ENCODE assay signal across 14 cellular contexts in the genomic region with DNA sequence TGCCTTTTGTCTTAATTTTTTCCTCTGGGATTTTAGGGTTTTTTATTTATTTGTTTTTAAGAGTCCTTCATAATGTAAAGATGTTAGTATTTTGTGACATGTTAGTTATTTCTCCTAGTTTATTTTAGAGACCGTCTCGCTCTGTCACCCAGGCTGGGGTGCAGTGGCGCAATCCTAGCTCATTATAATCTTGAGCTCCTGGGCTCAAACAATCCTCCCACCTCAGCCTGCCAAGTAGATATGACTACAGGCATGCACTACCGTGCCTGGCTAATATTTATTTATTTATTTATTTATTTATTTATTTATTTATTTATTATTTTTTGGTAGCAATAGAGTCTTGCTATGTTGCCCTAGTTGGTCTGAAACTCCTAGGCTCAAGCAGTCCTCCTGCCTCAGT. TPM values are rescaled to one million over a fixed set of nuclear protein-coding genes. Genes with fewer than 3 reads are reported as not detected.
A peak's percentile ranks its signal among the peaks of the same experiment; 100 is the strongest.
DNase-seq lines count a peak whose midpoint lies in the region; ATAC-seq and TF ChIP-seq lines count a peak whose summit lies in the region.
"Had no signal": no experiment of that assay in that cellular context is flagged by ENCODE, and none has a peak within 500 bp of the region (broad histone marks: within the 10 kb centered on the region; RNA-seq: fewer than 3 reads in every experiment).

No MANE protein-coding gene starts in this region.

- no peak for ATAC-seq in activated T-cell treated with anti-CD3 and anti-CD28 coated beads, Interleukin-2, amount 50 U/mL, for 72 hours (replicated peaks in 1 of 2)
- no peak for ATAC-seq in activated CD8-positive, alpha-beta T cell treated with anti-CD3 and anti-CD28 coated beads for 36 hours
- ATAC-seq in right cardiac atrium (peak; percentile 41 to 71), HG03175 (IDR thresholded peaks at IDR 0.05; ENCODE audit: unreplicated experiment) (no peak)

- no peak overlapping the region for H3K4me3 ChIP-seq in right cardiac atrium (ENCODE audit: low read length)
- H3K4me3 ChIP-seq in testis, result no peak overlapping the region

- peaks cover 50% of the 10 kb centered on the region for H3K4me1 Mint-ChIP-seq in activated T-cell treated with anti-CD3 and anti-CD28 coated beads, Interleukin-2, amount 50 U/mL, for 72 hours (ENCODE audit: low read depth)
- H3K4me1 Mint-ChIP-seq in activated CD8-positive, alpha-beta T cell treated with anti-CD3 and anti-CD28 coated beads for 36 hours (ENCODE audit: low read depth), result peaks cover 56% of the 10 kb centered on the region
- peaks cover 6% of the 10 kb centered on the region for H3K4me1 Mint-ChIP-seq in nephron progenitor cell

- DNase-seq in activated T-cell treated with anti-CD3 and anti-CD28 coated beads, Interleukin-2, amount 50 U/mL, for 72 hours, result no peak
- DNase-seq in activated T-cell treated with anti-CD3 and anti-CD28 coated beads, Interleukin-2, amount 50 U/mL, for 48 hours, result no peak
- DNase-seq in activated CD8-positive, alpha-beta T cell treated with anti-CD3 and anti-CD28 coated beads for 36 hours, result no peak
- DNase-seq in right cardiac atrium (peak in 2 of 3 donors; percentile 23 to 66), testis (peak; percentile 42), nephron progenitor cell (no peak), NCI-H1694 treated with DMSO at 0.1 percent for 48 hours (lab: John Stamatoyannopoulos, UW) (no peak)
- DNase-seq: activated CD4-positive, alpha-beta T cell treated with anti-CD3 and anti-CD28 coated beads for 1 hour; AML-193; naive B cell; NCI-H345 had no signal

- H3K4me3 Mint-ChIP-seq in activated T-cell treated with anti-CD3 and anti-CD28 coated beads, Interleukin-2, amount 50 U/mL, for 72 hours, result peak overlapping the region; percentile 75 to 98
- H3K4me3 Mint-ChIP-seq in activated CD8-positive, alpha-beta T cell treated with anti-CD3 and anti-CD28 coated beads for 36 hours, result peak overlapping the region; percentile 47
- no peak overlapping the region for H3K4me3 Mint-ChIP-seq in nephron progenitor cell

- H3K27me3 ChIP-seq in right cardiac atrium (ENCODE audit: control insufficient read depth, insufficient read depth) (no peaks in the 10 kb centered on the region), testis (no peaks in the 10 kb centered on the region)

- H3K36me3 Mint-ChIP-seq in activated T-cell treated with anti-CD3 and anti-CD28 coated beads, Interleukin-2, amount 50 U/mL, for 72 hours (ENCODE audit: insufficient read depth in 2 of 2), result no peaks in the 10 kb centered on the region
- no peaks in the 10 kb centered on the region for H3K36me3 Mint-ChIP-seq in activated CD8-positive, alpha-beta T cell treated with anti-CD3 and anti-CD28 coated beads for 36 hours (ENCODE audit: low read depth)
- H3K36me3 Mint-ChIP-seq in nephron progenitor cell (ENCODE audit: low read depth), result no peaks in the 10 kb centered on the region
- H3K36me3 Mint-ChIP-seq: naive B cell had no signal

- TF ChIP-seq POLR2A in testis (IDR thresholded peaks at IDR 0.05), result no peak

- no peaks in the 10 kb centered on the region for H3K9me3 Mint-ChIP-seq in activated T-cell treated with anti-CD3 and anti-CD28 coated beads, Interleukin-2, amount 50 U/mL, for 72 hours
- H3K9me3 Mint-ChIP-seq in activated CD8-positive, alpha-beta T cell treated with anti-CD3 and anti-CD28 coated beads for 36 hours, result no peaks in the 10 kb centered on the region
- H3K9me3 Mint-ChIP-seq in nephron progenitor cell, result no peaks in the 10 kb centered on the region
- H3K9me3 Mint-ChIP-seq: naive B cell had no signal

- H3K9me3 ChIP-seq in right cardiac atrium (ENCODE audit: control insufficient read depth, low read length) (no peaks in the 10 kb centered on the region), testis (no peaks in the 10 kb centered on the region)

- H3K36me3 ChIP-seq in testis (ENCODE audit: low read depth, missing control alignments), result no peaks in the 10 kb centered on the region

- POLR2A ChIA-PET in activated CD8-positive, alpha-beta T cell treated with anti-CD3 and anti-CD28 coated beads for 36 hours (lab: Charles Lee), result interaction anchor here (1.3 to 1.5 kb wide), 3 partner anchors 37 to 57 kb away, joined by 3 to 5 read pairs (median 3); no protein-coding TSS in a partner anchor

- H3K4me1 ChIP-seq in right cardiac atrium (ENCODE audit: control insufficient read depth, insufficient read depth, low read length), result no peaks in the 10 kb centered on the region
- H3K4me1 ChIP-seq in testis, result peaks cover 4% of the 10 kb centered on the region

- no peak for TF ChIP-seq CTCF in activated CD8-positive, alpha-beta T cell treated with anti-CD3 and anti-CD28 coated beads for 36 hours (IDR thresholded peaks at IDR 0.05)
- TF ChIP-seq CTCF in testis (IDR thresholded peaks at IDR 0.05), result no peak
- TF ChIP-seq CTCF in nephron progenitor cell (IDR thresholded peaks at IDR 0.05), result no peak

- 54% methylated on average over 4 of the region's 4 CpGs for WGBS in right cardiac atrium
- WGBS in testis, 2 donors, result 65 to 71% methylated on average over 4 of the region's 4 CpGs

- CTCF ChIA-PET in activated CD8-positive, alpha-beta T cell treated with anti-CD3 and anti-CD28 coated beads for 36 hours (lab: Charles Lee), result interaction anchor here (0.8 to 2.6 kb wide), 4 partner anchors 30 to 172 kb away, joined by 3 to 9 read pairs (median 5); a partner anchor contains a TSS

- H3K27ac ChIP-seq in right cardiac atrium (ENCODE audit: low read length) (no peak overlapping the region), testis (no peak overlapping the region)
- H3K27ac ChIP-seq: KMS-11, RWPE1 had no signal

- H3K27ac Mint-ChIP-seq in activated T-cell treated with anti-CD3 and anti-CD28 coated beads, Interleukin-2, amount 50 U/mL, for 72 hours, result no peak overlapping the region
- H3K27ac Mint-ChIP-seq in activated CD8-positive, alpha-beta T cell treated with anti-CD3 and anti-CD28 coated beads for 36 hours, result peak overlapping the region; percentile 83
- no peak overlapping the region for H3K27ac Mint-ChIP-seq in nephron progenitor cell

- H3K27me3 Mint-ChIP-seq in activated T-cell treated with anti-CD3 and anti-CD28 coated beads, Interleukin-2, amount 50 U/mL, for 72 hours (ENCODE audit: low read depth), result no peaks in the 10 kb centered on the region
- H3K27me3 Mint-ChIP-seq in activated CD8-positive, alpha-beta T cell treated with anti-CD3 and anti-CD28 coated beads for 36 hours, result no peaks in the 10 kb centered on the region
- peaks cover 10% of the 10 kb centered on the region for H3K27me3 Mint-ChIP-seq in nephron progenitor cell (ENCODE audit: low read depth, poor library complexity)
- H3K27me3 Mint-ChIP-seq: naive B cell had no signal

- intact Hi-C loops in activated CD8-positive, alpha-beta T cell treated with anti-CD3 and anti-CD28 coated beads for 36 hours (cut with micrococcal nuclease), result loop anchor here (5.0 kb wide), 1 partner anchor 180 kb away; no protein-coding TSS in a partner anchor
- intact Hi-C loops in right cardiac atrium (cut with DNase I) (loop anchor here in 1 of 4 donors (5.0 to 10.0 kb wide), 4 partner anchors 60 to 170 kb away; a partner anchor contains a TSS), testis (cut with DNase I; ENCODE audit: low total_unique reads) (no loop called here)

RNA-seq across cellular contexts. Expression of a gene that starts 37.4 kb away (rescaled TPM):
- total RNA-seq in activated T-cell treated with anti-CD3 and anti-CD28 coated beads, Interleukin-2, amount 50 U/mL, for 72 hours, result 10 to 100 TPM; 66.8 to 70.9 TPM
- total RNA-seq in activated CD8-positive, alpha-beta T cell treated with anti-CD3 and anti-CD28 coated beads for 36 hours, result 10 to 100 TPM; 69.6 to 75.9 TPM
- 10 to 100 TPM; 45.4 to 58.2 (median 52.6) TPM for total RNA-seq in right cardiac atrium
- polyA plus RNA-seq in right cardiac atrium, result 33.5 TPM
- 100 to 1,000 TPM; 123 to 124 TPM for total RNA-seq in testis
- 62.7 TPM for polyA plus RNA-seq in testis (ENCODE audit: insufficient read depth, low read depth, low replicate concordance)

RNA-seq across cellular contexts. Expression of a gene that starts 59.0 kb away (rescaled TPM):
- total RNA-seq in activated T-cell treated with anti-CD3 and anti-CD28 coated beads, Interleukin-2, amount 50 U/mL, for 72 hours, result 10 to 100 TPM; 43.7 to 50.1 TPM
- total RNA-seq in activated CD8-positive, alpha-beta T cell treated with anti-CD3 and anti-CD28 coated beads for 36 hours, result 10 to 100 TPM; 37.1 to 40.7 TPM
- total RNA-seq in right cardiac atrium (10 to 100 TPM; 34.2 to 41.6 (median 35.5) TPM), testis (100 to 1,000 TPM in 1 of 2 donors, 10 to 100 TPM in 1; 89.1 to 101 TPM)
- polyA plus RNA-seq in right cardiac atrium (36.1 TPM), testis (ENCODE audit: insufficient read depth, low read depth, low replicate concordance) (89.0 TPM)

Comparison
In these comparisons a context has a peak if more than half of its experiments do, and no peak if none do; other contexts are left out.
1. ATAC-seq: peak in right cardiac atrium (2 of 2); none in activated T-cell treated with anti-CD3 and anti-CD28 coated beads, Interleukin-2, amount 50 U/mL, for 72 hours (0 of 2), activated CD8-positive, alpha-beta T cell treated with anti-CD3 and anti-CD28 coated beads for 36 hours (single experiment) and HG03175 (single experiment).
2. DNase-seq: peak in right cardiac atrium (2 of 3) and testis (single experiment); none in activated T-cell treated with anti-CD3 and anti-CD28 coated beads, Interleukin-2, amount 50 U/mL, for 72 hours (0 of 2), activated T-cell treated with anti-CD3 and anti-CD28 coated beads, Interleukin-2, amount 50 U/mL, for 48 hours (0 of 2), activated CD8-positive, alpha-beta T cell treated with anti-CD3 and anti-CD28 coated beads for 36 hours (single experiment), nephron progenitor cell (single experiment) and NCI-H1694 treated with DMSO at 0.1 percent for 48 hours (single experiment).